ENCODE assay signal across 20 cellular contexts in the genomic region with DNA sequence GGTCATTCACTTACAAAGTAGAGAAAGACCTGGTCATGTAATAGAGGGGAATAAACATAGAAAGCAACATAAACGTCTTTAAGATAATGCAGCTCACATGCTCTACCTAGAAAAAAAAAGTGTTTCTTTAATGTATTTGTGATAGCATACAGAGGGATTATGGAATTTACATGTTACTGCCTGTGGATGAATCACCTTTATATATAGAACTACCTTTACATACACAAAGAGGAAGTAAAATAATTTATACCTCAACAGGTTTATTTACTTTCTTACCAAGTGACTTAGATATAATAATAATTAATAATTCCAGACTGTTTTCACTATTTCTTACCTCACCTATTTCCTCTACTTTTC.
DNase-seq lines count a peak whose midpoint lies in the region; ATAC-seq and TF ChIP-seq lines count a peak whose summit lies in the region.
"Had no signal": no experiment of that assay in that cellular context is flagged by ENCODE, and none has a peak within 500 bp of the region (broad histone marks: within the 10 kb centered on the region; RNA-seq: fewer than 3 reads in every experiment).

No MANE protein-coding gene starts in this region.

- H3K9me2 ChIP-seq in PC-9 (ENCODE audit: insufficient read depth) (no peaks in the 10 kb centered on the region), GM23338 (ENCODE audit: insufficient read depth) (no peaks in the 10 kb centered on the region)
- H3K9me2 ChIP-seq: SK-N-SH had no signal

- H3K9me3 Mint-ChIP-seq in neural crest cell, result no peaks in the 10 kb centered on the region
- H3K9me3 Mint-ChIP-seq in GM23338, result no peaks in the 10 kb centered on the region
- H3K9me3 Mint-ChIP-seq in activated naive CD4-positive, alpha-beta T cell treated with anti-CD3 and anti-CD28 coated beads, Interleukin-2, amount 50 U/mL, for 72 hours, result no peaks in the 10 kb centered on the region
- H3K9me3 Mint-ChIP-seq: CD4-positive, CD25-positive, alpha-beta regulatory T cell had no signal

- H3K4me1 ChIP-seq in PC-9 (replicated peaks; ENCODE audit: insufficient read depth) (peaks cover 15% of the 10 kb centered on the region; the same call in 1 of the 2 replicates), GM23338 (ENCODE audit: insufficient read depth) (peaks cover 13% of the 10 kb centered on the region; the same call in 1 of the 2 replicates)

- no peak for TF ChIP-seq CTCF in PC-9 (conservative IDR thresholded peaks at IDR 0.05)
- no peak for TF ChIP-seq CTCF in epithelial cell of esophagus (IDR thresholded peaks at IDR 0.05; ENCODE audit: insufficient read depth, low read depth, low read length, missing control alignments)
- TF ChIP-seq CTCF in neural crest cell (conservative IDR thresholded peaks at IDR 0.05), result no peak
- no peak for TF ChIP-seq CTCF in GM23338 (conservative IDR thresholded peaks at IDR 0.05; ENCODE audit: low read depth in 2 of 2)

- no peaks in the 10 kb centered on the region for H3K9me3 ChIP-seq in PC-9 (ENCODE audit: insufficient read depth, low read depth)
- H3K9me3 ChIP-seq: Caco-2, SK-N-SH had no signal

- DNase-seq in DMS53 (lab: John Stamatoyannopoulos, UW) (peak; percentile 50), PC-9 (peak in 1 of 2 experiments; percentile 51), epithelial cell of esophagus (ENCODE audit: low read depth) (peak; percentile 65), neural crest cell (ENCODE audit: low read depth, low spot score) (no peak), kidney tubule cell (ENCODE audit: low spot score) (no peak), GM23338 (ENCODE audit: low spot score) (no peak), NCI-H1092 treated with DMSO at 0.1 percent for 48 hours (lab: John Stamatoyannopoulos, UW) (no peak)
- no peak for DNase-seq in activated naive CD4-positive, alpha-beta T cell treated with anti-CD3 and anti-CD28 coated beads, Interleukin-2, amount 50 U/mL, for 72 hours (ENCODE audit: low spot score in 2 of 2)
- DNase-seq: ACHN; AML-193; Caco-2; CD4-positive, CD25-positive, alpha-beta regulatory T cell; NCI-H2081 treated with DMSO at 0.1 percent for 48 hours; NCI-H510A; NCI-H82; Right ventricle myocardium superior; SK-N-SH had no signal

- no peak overlapping the region for H3K4me3 Mint-ChIP-seq in neural crest cell
- H3K4me3 Mint-ChIP-seq in GM23338, result no peak overlapping the region
- H3K4me3 Mint-ChIP-seq: CD4-positive, CD25-positive, alpha-beta regulatory T cell had no signal

- H3K4me3 ChIP-seq in PC-9, result no peak overlapping the region
- no peak overlapping the region for H3K4me3 ChIP-seq in epithelial cell of esophagus (ENCODE audit: low read length)
- no peak overlapping the region for H3K4me3 ChIP-seq in GM23338
- H3K4me3 ChIP-seq: K562 had no signal

- BruUV-seq in PC-9 (replicated peaks; lab: Mats Ljungman, UMichigan), result no TSS peak

- intact Hi-C loops in PC-9 (cut with micrococcal nuclease; ENCODE audit: unreplicated experiment), result no loop called here

- no peak overlapping the region for H2AFZ ChIP-seq in PC-9
- H2AFZ ChIP-seq in GM23338, result no peak overlapping the region

- H3K27ac Mint-ChIP-seq in neural crest cell (ENCODE audit: unreplicated experiment), result peak overlapping the region; percentile 31
- no peak overlapping the region for H3K27ac Mint-ChIP-seq in GM23338
- no peak overlapping the region for H3K27ac Mint-ChIP-seq in activated naive CD4-positive, alpha-beta T cell treated with anti-CD3 and anti-CD28 coated beads, Interleukin-2, amount 50 U/mL, for 72 hours

- H3K27me3 Mint-ChIP-seq in neural crest cell (ENCODE audit: low read depth) (no peaks in the 10 kb centered on the region), GM23338 (ENCODE audit: insufficient read depth, low read depth, poor library complexity) (no peaks in the 10 kb centered on the region)
- H3K27me3 Mint-ChIP-seq: CD4-positive, CD25-positive, alpha-beta regulatory T cell had no signal

- H3K36me3 ChIP-seq in PC-9 (ENCODE audit: low read depth) (no peaks in the 10 kb centered on the region), GM23338 (ENCODE audit: insufficient read depth) (no peaks in the 10 kb centered on the region)

- H3K27me3 ChIP-seq in PC-9 (ENCODE audit: insufficient read depth, low read depth), result no peaks in the 10 kb centered on the region
- no peaks in the 10 kb centered on the region for H3K27me3 ChIP-seq in GM23338 (ENCODE audit: insufficient read depth)

- H3K27ac ChIP-seq in PC-9 (peak overlapping the region; percentile 24; the same call in 1 of the 2 replicates), GM23338 (ENCODE audit: low read depth) (no peak overlapping the region)

- POLR2A ChIA-PET in PC-9 (lab: Charles Lee; ENCODE audit: unreplicated experiment), result no interaction called here

- H3K4me1 Mint-ChIP-seq in neural crest cell, result peaks cover 15% of the 10 kb centered on the region
- peaks cover 39% of the 10 kb centered on the region for H3K4me1 Mint-ChIP-seq in GM23338

- no peak for ATAC-seq in GM23338
- ATAC-seq in activated naive CD4-positive, alpha-beta T cell treated with anti-CD3 and anti-CD28 coated beads, Interleukin-2, amount 50 U/mL, for 72 hours, result no peak
- ATAC-seq: HCT116, K562, Panc1 had no signal

- H3K36me3 Mint-ChIP-seq in neural crest cell (ENCODE audit: low read depth), result no peaks in the 10 kb centered on the region
- H3K36me3 Mint-ChIP-seq in GM23338 (ENCODE audit: low read depth), result no peaks in the 10 kb centered on the region
- no peaks in the 10 kb centered on the region for H3K36me3 Mint-ChIP-seq in activated naive CD4-positive, alpha-beta T cell treated with anti-CD3 and anti-CD28 coated beads, Interleukin-2, amount 50 U/mL, for 72 hours
- H3K36me3 Mint-ChIP-seq: CD4-positive, CD25-positive, alpha-beta regulatory T cell had no signal

- CTCF ChIA-PET in PC-9 (lab: Charles Lee), result no interaction called here

- no peak overlapping the region for H3K4me2 ChIP-seq in PC-9
- H3K4me2 ChIP-seq in GM23338, result no peak overlapping the region
- H3K4me2 ChIP-seq: SK-N-SH had no signal

- H3F3A ChIP-seq in PC-9 (ENCODE audit: insufficient read depth, low read depth) (no peaks in the 10 kb centered on the region; the same call in 1 of the 2 replicates), GM23338 (replicated peaks; ENCODE audit: low read depth) (no peaks in the 10 kb centered on the region)

- peaks cover 3% of the 10 kb centered on the region; the same call in 1 of the 2 replicates for H4K20me1 ChIP-seq in PC-9 (ENCODE audit: insufficient read depth)
- no peaks in the 10 kb centered on the region for H4K20me1 ChIP-seq in GM23338 (replicated peaks; ENCODE audit: insufficient read depth)

- H3K79me2 ChIP-seq in PC-9 (ENCODE audit: low read depth) (peaks cover 14% of the 10 kb centered on the region; the same call in 1 of the 2 replicates), GM23338 (replicated peaks; ENCODE audit: insufficient read depth) (peaks cover 69% of the 10 kb centered on the region)

TF ChIP-seq in GM23338, 12 proteins besides CTCF, POLR2A, EP300 and RAD21:
- TF ChIP-seq CREB1 (CRISPR knock-in tag; IDR thresholded peaks at IDR 0.05; ENCODE audit: low read depth), result no peak

Comparison
In these comparisons a context has a peak if more than half of its experiments do, and no peak if none do; other contexts are left out.
1. DNase-seq: peak in DMS53 (single experiment) and epithelial cell of esophagus (single experiment); none in neural crest cell (single experiment), kidney tubule cell (single experiment), GM23338 (single experiment), activated naive CD4-positive, alpha-beta T cell treated with anti-CD3 and anti-CD28 coated beads, Interleukin-2, amount 50 U/mL, for 72 hours (0 of 2) and NCI-H1092 treated with DMSO at 0.1 percent for 48 hours (single experiment).